Comparison of ENCODE assay signal across 1 cellular context in genomic region chr2:101558740-101559508, GRCh38.
A peak's percentile ranks its signal among the peaks of the same experiment; 100 is the strongest.
TF ChIP-seq lines count a peak whose summit lies in the region.

No MANE protein-coding gene starts in this region.

TF ChIP-seq in HepG2, 621 proteins besides CTCF, POLR2A, EP300 and RAD21 (continued from another document and continues in another):
- TF ChIP-seq ZNF7 (CRISPR knock-in tag; IDR thresholded peaks at IDR 0.05), result 0 out of 2 replicates have a peak, but pooled peaks have one; percentile 12
- TF ChIP-seq RARA (CRISPR knock-in tag; IDR thresholded peaks at IDR 0.05), result peak; percentile 40
- TF ChIP-seq ATF4 (CRISPR knock-in tag; IDR thresholded peaks at IDR 0.05), result peak in 1 of 2 experiments; percentile 24; a peak in 1 of 4 replicates
- no peak for TF ChIP-seq TFDP1 (CRISPR knock-in tag; IDR thresholded peaks at IDR 0.05; ENCODE audit: borderline replicate concordance)
- peak; percentile 52; the same call in 1 of the 2 replicates for TF ChIP-seq SOX5 (CRISPR knock-in tag; IDR thresholded peaks at IDR 0.05; ENCODE audit: borderline replicate concordance)
- peak; percentile 64 for TF ChIP-seq GATAD2A (CRISPR knock-in tag; IDR thresholded peaks at IDR 0.05)
- TF ChIP-seq NR2F6 (IDR thresholded peaks at IDR 0.05), result 0 out of 2 replicates have a peak, but pooled peaks have one; percentile 8
- no peak for TF ChIP-seq NR2F6 (CRISPR knock-in tag; IDR thresholded peaks at IDR 0.05)
- peak; percentile 37; the same call in 1 of the 2 replicates for TF ChIP-seq MNT (IDR thresholded peaks at IDR 0.05)
- TF ChIP-seq, protein P1, sequence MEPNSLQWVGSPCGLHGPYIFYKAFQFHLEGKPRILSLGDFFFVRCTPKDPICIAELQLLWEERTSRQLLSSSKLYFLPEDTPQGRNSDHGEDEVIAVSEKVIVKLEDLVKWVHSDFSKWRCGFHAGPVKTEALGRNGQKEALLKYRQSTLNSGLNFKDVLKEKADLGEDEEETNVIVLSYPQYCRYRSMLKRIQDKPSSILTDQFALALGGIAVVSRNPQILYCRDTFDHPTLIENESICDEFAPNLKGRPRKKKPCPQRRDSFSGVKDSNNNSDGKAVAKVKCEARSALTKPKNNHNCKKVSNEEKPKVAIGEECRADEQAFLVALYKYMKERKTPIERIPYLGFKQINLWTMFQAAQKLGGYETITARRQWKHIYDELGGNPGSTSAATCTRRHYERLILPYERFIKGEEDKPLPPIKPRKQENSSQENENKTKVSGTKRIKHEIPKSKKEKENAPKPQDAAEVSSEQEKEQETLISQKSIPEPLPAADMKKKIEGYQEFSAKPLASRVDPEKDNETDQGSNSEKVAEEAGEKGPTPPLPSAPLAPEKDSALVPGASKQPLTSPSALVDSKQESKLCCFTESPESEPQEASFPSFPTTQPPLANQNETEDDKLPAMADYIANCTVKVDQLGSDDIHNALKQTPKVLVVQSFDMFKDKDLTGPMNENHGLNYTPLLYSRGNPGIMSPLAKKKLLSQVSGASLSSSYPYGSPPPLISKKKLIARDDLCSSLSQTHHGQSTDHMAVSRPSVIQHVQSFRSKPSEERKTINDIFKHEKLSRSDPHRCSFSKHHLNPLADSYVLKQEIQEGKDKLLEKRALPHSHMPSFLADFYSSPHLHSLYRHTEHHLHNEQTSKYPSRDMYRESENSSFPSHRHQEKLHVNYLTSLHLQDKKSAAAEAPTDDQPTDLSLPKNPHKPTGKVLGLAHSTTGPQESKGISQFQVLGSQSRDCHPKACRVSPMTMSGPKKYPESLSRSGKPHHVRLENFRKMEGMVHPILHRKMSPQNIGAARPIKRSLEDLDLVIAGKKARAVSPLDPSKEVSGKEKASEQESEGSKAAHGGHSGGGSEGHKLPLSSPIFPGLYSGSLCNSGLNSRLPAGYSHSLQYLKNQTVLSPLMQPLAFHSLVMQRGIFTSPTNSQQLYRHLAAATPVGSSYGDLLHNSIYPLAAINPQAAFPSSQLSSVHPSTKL (CRISPR knock-in tag; IDR thresholded peaks at IDR 0.05), result peak; percentile 58; the same call in 1 of the 2 replicates
- no peak for TF ChIP-seq ETV5 (CRISPR knock-in tag; IDR thresholded peaks at IDR 0.05; ENCODE audit: borderline replicate concordance)
- TF ChIP-seq CREM (IDR thresholded peaks at IDR 0.05), result peak; percentile 23; the same call in 1 of the 2 replicates
- TF ChIP-seq CREM (CRISPR knock-in tag; IDR thresholded peaks at IDR 0.05), result no peak
- no peak for TF ChIP-seq HDAC6 (IDR thresholded peaks at IDR 0.05; ENCODE audit: low read depth, low read length)
- TF ChIP-seq, protein P2, sequence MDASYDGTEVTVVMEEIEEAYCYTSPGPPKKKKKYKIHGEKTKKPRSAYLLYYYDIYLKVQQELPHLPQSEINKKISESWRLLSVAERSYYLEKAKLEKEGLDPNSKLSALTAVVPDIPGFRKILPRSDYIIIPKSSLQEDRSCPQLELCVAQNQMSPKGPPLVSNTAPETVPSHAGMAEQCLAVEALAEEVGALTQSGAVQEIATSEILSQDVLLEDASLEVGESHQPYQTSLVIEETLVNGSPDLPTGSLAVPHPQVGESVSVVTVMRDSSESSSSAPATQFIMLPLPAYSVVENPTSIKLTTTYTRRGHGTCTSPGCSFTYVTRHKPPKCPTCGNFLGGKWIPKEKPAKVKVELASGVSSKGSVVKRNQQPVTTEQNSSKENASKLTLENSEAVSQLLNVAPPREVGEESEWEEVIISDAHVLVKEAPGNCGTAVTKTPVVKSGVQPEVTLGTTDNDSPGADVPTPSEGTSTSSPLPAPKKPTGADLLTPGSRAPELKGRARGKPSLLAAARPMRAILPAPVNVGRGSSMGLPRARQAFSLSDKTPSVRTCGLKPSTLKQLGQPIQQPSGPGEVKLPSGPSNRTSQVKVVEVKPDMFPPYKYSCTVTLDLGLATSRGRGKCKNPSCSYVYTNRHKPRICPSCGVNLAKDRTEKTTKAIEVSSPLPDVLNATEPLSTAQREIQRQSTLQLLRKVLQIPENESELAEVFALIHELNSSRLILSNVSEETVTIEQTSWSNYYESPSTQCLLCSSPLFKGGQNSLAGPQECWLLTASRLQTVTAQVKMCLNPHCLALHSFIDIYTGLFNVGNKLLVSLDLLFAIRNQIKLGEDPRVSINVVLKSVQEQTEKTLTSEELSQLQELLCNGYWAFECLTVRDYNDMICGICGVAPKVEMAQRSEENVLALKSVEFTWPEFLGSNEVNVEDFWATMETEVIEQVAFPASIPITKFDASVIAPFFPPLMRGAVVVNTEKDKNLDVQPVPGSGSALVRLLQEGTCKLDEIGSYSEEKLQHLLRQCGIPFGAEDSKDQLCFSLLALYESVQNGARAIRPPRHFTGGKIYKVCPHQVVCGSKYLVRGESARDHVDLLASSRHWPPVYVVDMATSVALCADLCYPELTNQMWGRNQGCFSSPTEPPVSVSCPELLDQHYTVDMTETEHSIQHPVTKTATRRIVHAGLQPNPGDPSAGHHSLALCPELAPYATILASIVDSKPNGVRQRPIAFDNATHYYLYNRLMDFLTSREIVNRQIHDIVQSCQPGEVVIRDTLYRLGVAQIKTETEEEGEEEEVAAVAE (CRISPR knock-in tag; IDR thresholded peaks at IDR 0.05; ENCODE audit: borderline replicate concordance), result peak; percentile 8; the same call in 1 of the 2 replicates
- TF ChIP-seq TFAP4 (IDR thresholded peaks at IDR 0.05; ENCODE audit: borderline replicate concordance, low read depth), result no peak
- TF ChIP-seq ZNF205 (CRISPR knock-in tag; IDR thresholded peaks at IDR 0.05), result 0 out of 2 replicates have a peak, but pooled peaks have one; percentile 0
- TF ChIP-seq, protein P3, sequence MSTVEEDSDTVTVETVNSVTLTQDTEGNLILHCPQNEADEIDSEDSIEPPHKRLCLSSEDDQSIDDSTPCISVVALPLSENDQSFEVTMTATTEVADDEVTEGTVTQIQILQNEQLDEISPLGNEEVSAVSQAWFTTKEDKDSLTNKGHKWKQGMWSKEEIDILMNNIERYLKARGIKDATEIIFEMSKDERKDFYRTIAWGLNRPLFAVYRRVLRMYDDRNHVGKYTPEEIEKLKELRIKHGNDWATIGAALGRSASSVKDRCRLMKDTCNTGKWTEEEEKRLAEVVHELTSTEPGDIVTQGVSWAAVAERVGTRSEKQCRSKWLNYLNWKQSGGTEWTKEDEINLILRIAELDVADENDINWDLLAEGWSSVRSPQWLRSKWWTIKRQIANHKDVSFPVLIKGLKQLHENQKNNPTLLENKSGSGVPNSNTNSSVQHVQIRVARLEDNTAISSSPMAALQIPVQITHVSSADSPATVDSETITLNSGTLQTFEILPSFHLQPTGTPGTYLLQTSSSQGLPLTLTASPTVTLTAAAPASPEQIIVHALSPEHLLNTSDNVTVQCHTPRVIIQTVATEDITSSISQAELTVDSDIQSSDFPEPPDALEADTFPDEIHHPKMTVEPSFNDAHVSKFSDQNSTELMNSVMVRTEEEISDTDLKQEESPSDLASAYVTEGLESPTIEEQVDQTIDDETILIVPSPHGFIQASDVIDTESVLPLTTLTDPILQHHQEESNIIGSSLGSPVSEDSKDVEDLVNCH (CRISPR knock-in tag; IDR thresholded peaks at IDR 0.05), result no peak
- TF ChIP-seq ZFP36L1 (CRISPR knock-in tag; IDR thresholded peaks at IDR 0.05), result no peak
- TF ChIP-seq KLF16 (CRISPR knock-in tag; IDR thresholded peaks at IDR 0.05), result 0 out of 4 replicates have a peak, but pooled peaks of 1 of the 2 experiments have one; percentile 20
- TF ChIP-seq FOXA3 (CRISPR knock-in tag; IDR thresholded peaks at IDR 0.05), result peak; percentile 64
- TF ChIP-seq NCOA2 (CRISPR knock-in tag; IDR thresholded peaks at IDR 0.05), result 0 out of 2 replicates have a peak, but pooled peaks have one; percentile 32
- no peak for TF ChIP-seq SATB2 (CRISPR knock-in tag; IDR thresholded peaks at IDR 0.05)
- TF ChIP-seq E2F1 (CRISPR knock-in tag; IDR thresholded peaks at IDR 0.05), result no peak
- 0 out of 2 replicates have a peak, but pooled peaks have one; percentile 4 for TF ChIP-seq FOSL2 (CRISPR knock-in tag; IDR thresholded peaks at IDR 0.05)
- TF ChIP-seq CREB1 (IDR thresholded peaks at IDR 0.05), result no peak
- peak; percentile 51 for TF ChIP-seq CREB1 (CRISPR knock-in tag; IDR thresholded peaks at IDR 0.05)
- no peak for TF ChIP-seq FOXA1 (IDR thresholded peaks at IDR 0.05)
- TF ChIP-seq FOXA1 (CRISPR knock-in tag; IDR thresholded peaks at IDR 0.05), result 0 out of 2 replicates have a peak, but pooled peaks have one; percentile 19
- TF ChIP-seq, protein P4, sequence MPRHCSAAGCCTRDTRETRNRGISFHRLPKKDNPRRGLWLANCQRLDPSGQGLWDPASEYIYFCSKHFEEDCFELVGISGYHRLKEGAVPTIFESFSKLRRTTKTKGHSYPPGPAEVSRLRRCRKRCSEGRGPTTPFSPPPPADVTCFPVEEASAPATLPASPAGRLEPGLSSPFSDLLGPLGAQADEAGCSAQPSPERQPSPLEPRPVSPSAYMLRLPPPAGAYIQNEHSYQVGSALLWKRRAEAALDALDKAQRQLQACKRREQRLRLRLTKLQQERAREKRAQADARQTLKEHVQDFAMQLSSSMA (CRISPR knock-in tag; IDR thresholded peaks at IDR 0.05), result no peak
- no peak for TF ChIP-seq TP53 (CRISPR knock-in tag; conservative IDR thresholded peaks at IDR 0.05)
- TF ChIP-seq ZNF816 (CRISPR knock-in tag; IDR thresholded peaks at IDR 0.05; ENCODE audit: borderline replicate concordance), result no peak
- TF ChIP-seq FOXP1 (IDR thresholded peaks at IDR 0.05), result no peak
- peak; percentile 82 for TF ChIP-seq FOXP1 (CRISPR knock-in tag; IDR thresholded peaks at IDR 0.05)
- TF ChIP-seq ZNF556 (CRISPR knock-in tag; IDR thresholded peaks at IDR 0.05; ENCODE audit: borderline replicate concordance), result no peak
- TF ChIP-seq NONO (IDR thresholded peaks at IDR 0.05), result no peak
- TF ChIP-seq NONO (CRISPR knock-in tag; conservative IDR thresholded peaks at IDR 0.05), result no peak
- TF ChIP-seq, protein P5, sequence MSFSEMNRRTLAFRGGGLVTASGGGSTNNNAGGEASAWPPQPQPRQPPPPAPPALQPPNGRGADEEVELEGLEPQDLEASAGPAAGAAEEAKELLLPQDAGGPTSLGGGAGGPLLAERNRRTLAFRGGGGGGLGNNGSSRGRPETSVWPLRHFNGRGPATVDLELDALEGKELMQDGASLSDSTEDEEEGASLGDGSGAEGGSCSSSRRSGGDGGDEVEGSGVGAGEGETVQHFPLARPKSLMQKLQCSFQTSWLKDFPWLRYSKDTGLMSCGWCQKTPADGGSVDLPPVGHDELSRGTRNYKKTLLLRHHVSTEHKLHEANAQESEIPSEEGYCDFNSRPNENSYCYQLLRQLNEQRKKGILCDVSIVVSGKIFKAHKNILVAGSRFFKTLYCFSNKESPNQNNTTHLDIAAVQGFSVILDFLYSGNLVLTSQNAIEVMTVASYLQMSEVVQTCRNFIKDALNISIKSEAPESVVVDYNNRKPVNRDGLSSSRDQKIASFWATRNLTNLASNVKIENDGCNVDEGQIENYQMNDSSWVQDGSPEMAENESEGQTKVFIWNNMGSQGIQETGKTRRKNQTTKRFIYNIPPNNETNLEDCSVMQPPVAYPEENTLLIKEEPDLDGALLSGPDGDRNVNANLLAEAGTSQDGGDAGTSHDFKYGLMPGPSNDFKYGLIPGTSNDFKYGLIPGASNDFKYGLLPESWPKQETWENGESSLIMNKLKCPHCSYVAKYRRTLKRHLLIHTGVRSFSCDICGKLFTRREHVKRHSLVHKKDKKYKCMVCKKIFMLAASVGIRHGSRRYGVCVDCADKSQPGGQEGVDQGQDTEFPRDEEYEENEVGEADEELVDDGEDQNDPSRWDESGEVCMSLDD (CRISPR knock-in tag; IDR thresholded peaks at IDR 0.05; ENCODE audit: borderline replicate concordance), result no peak
